In genomic region chr13:73070451-73070850, GRCh38 we compare ENCODE assay signal across 22 cellular contexts. TPM values are rescaled to one million over a fixed set of nuclear protein-coding genes. Genes with fewer than 3 reads are reported as not detected.
A peak's percentile ranks its signal among the peaks of the same experiment; 100 is the strongest.
DNase-seq lines count a peak whose midpoint lies in the region; ATAC-seq and TF ChIP-seq lines count a peak whose summit lies in the region.
"Had no signal": no experiment of that assay in that cellular context is flagged by ENCODE, and none has a peak within 500 bp of the region (broad histone marks: within the 10 kb centered on the region; RNA-seq: fewer than 3 reads in every experiment).

No MANE protein-coding gene starts in this region.

- peaks cover 65% of the 10 kb centered on the region for H3K4me1 ChIP-seq in foreskin keratinocyte
- peaks cover 0 to 5% of the 10 kb centered on the region in 2 donors for H3K4me1 ChIP-seq in muscle layer of duodenum (ENCODE audit: control insufficient read depth in 1 of 2, insufficient read depth in 2 of 2, low read length in 2 of 2)

- peak overlapping the region; percentile 17 for H3K27ac ChIP-seq in foreskin keratinocyte
- H3K27ac ChIP-seq in muscle layer of duodenum (ENCODE audit: low read length): peak overlapping the region; percentile 27
- H3K27ac ChIP-seq: RWPE1, SJCRH30 had no signal

- peak overlapping the region in 1 of 2 donors; percentile 35 for H3K4me3 ChIP-seq in muscle layer of duodenum (ENCODE audit: low read depth in 1 of 2, low read length in 2 of 2)
- H3K4me3 ChIP-seq: SJCRH30 had no signal

- peaks cover 5% of the 10 kb centered on the region for H3K27me3 Mint-ChIP-seq in WTC11 (ENCODE audit: low read depth)
- no peaks in the 10 kb centered on the region for H3K27me3 Mint-ChIP-seq in type B pancreatic cell
- H3K27me3 Mint-ChIP-seq: IgD-negative memory B cell had no signal

- no peaks in the 10 kb centered on the region for H3K9me3 ChIP-seq in muscle layer of duodenum (ENCODE audit: control insufficient read depth in 1 of 2, low read length in 2 of 2)
- H3K9me3 ChIP-seq: SJCRH30 had no signal

- H3K27me3 ChIP-seq in foreskin keratinocyte: no peaks in the 10 kb centered on the region
- no peaks in the 10 kb centered on the region for H3K27me3 ChIP-seq in muscle layer of duodenum (ENCODE audit: low read depth, low read length)
- H3K27me3 ChIP-seq: SJCRH30 had no signal

- no peaks in the 10 kb centered on the region for H3K9me3 Mint-ChIP-seq in WTC11
- no peaks in the 10 kb centered on the region for H3K9me3 Mint-ChIP-seq in type B pancreatic cell
- H3K9me3 Mint-ChIP-seq: CD4-positive, CD25-positive, alpha-beta regulatory T cell; IgD-negative memory B cell had no signal

- H3K36me3 ChIP-seq in muscle layer of duodenum (ENCODE audit: control insufficient read depth in 1 of 2, insufficient read depth in 2 of 2, low read length in 2 of 2): no peaks in the 10 kb centered on the region

- H3K4me3 Mint-ChIP-seq in WTC11 (no peak overlapping the region), type B pancreatic cell (peak overlapping the region; percentile 79)
- H3K4me3 Mint-ChIP-seq: B cell; CD4-positive, CD25-positive, alpha-beta regulatory T cell; IgD-negative memory B cell had no signal

- POLR2A ChIA-PET in WTC11 (lab: Charles Lee): no interaction called here

- H3K27ac Mint-ChIP-seq in WTC11: no peak overlapping the region
- peak overlapping the region; percentile 76 for H3K27ac Mint-ChIP-seq in type B pancreatic cell
- H3K27ac Mint-ChIP-seq: B cell; CD4-positive, CD25-positive, alpha-beta regulatory T cell; IgD-negative memory B cell had no signal

- no peaks in the 10 kb centered on the region for H3K36me3 Mint-ChIP-seq in WTC11
- peaks cover 57% of the 10 kb centered on the region for H3K36me3 Mint-ChIP-seq in type B pancreatic cell
- H3K36me3 Mint-ChIP-seq: CD4-positive, CD25-positive, alpha-beta regulatory T cell; IgD-negative memory B cell had no signal

- CTCF ChIA-PET in WTC11 (lab: Charles Lee): no interaction called here

- ATAC-seq in WTC11 (peak; percentile 29; the same call in 1 of the 2 replicates), foreskin keratinocyte (peak; percentile 6), GM18511 (IDR thresholded peaks at IDR 0.05; ENCODE audit: unreplicated experiment) (no peak)

- TF ChIP-seq CTCF in WTC11 (IDR thresholded peaks at IDR 0.05) (no peak), foreskin keratinocyte (conservative IDR thresholded peaks at IDR 0.05) (no peak), type B pancreatic cell (conservative IDR thresholded peaks at IDR 0.05) (no peak)

- H3K4me1 Mint-ChIP-seq in WTC11 (peaks cover 53% of the 10 kb centered on the region), type B pancreatic cell (ENCODE audit: unreplicated experiment) (peaks cover 23% of the 10 kb centered on the region)
- H3K4me1 Mint-ChIP-seq: B cell, IgD-negative memory B cell had no signal

- DNase-seq in WTC11 (ENCODE audit: low spot score) (no peak), foreskin keratinocyte (no peak), type B pancreatic cell (ENCODE audit: extremely low spot score, unreplicated experiment) (no peak), NCI-H1436 (lab: John Stamatoyannopoulos, UW) (no peak), OCI-M2 (lab: John Stamatoyannopoulos, UW; ENCODE audit: unreplicated experiment) (no peak)
- DNase-seq in stimulated activated naive CD4-positive, alpha-beta T cell (lab: John Stamatoyannopoulos, UW): no peak
- DNase-seq: CD4-positive, CD25-positive, alpha-beta regulatory T cell; DMS53; H7; MV-4-11; NCI-H1417 treated with DMSO at 0.1 percent for 48 hours; NCI-H2029; NCI-H2171; NCI-H446 treated with DMSO at 0.1 percent for 48 hours; NCI-H748 treated with DMSO at 0.1 percent for 48 hours; OCI-M1; SJCRH30 had no signal

TF ChIP-seq in WTC11, 78 proteins besides CTCF, POLR2A, EP300 and RAD21 (continues in another document):
- no peak for TF ChIP-seq ZNF263 (CRISPR knock-in tag; IDR thresholded peaks at IDR 0.05; ENCODE audit: low read depth)
- no peak for TF ChIP-seq ELF4 (CRISPR knock-in tag; IDR thresholded peaks at IDR 0.05; ENCODE audit: low read depth)
- no peak for TF ChIP-seq E2F1 (CRISPR knock-in tag; IDR thresholded peaks at IDR 0.05)
- no peak for TF ChIP-seq IRF1 (CRISPR knock-in tag; IDR thresholded peaks at IDR 0.05)
- TF ChIP-seq CREM (CRISPR knock-in tag; IDR thresholded peaks at IDR 0.05): no peak
- TF ChIP-seq ZNF232 (CRISPR knock-in tag; IDR thresholded peaks at IDR 0.05): no peak
- TF ChIP-seq ZSCAN18 (CRISPR knock-in tag; IDR thresholded peaks at IDR 0.05): no peak
- TF ChIP-seq ZBTB43 (CRISPR knock-in tag; IDR thresholded peaks at IDR 0.05): no peak
- TF ChIP-seq CDX4 (CRISPR knock-in tag; IDR thresholded peaks at IDR 0.05; ENCODE audit: borderline replicate concordance): no peak
- TF ChIP-seq AR (CRISPR knock-in tag; IDR thresholded peaks at IDR 0.05): no peak

RNA-seq across cellular contexts. Expression of gene KLF5, which starts 11.6 kb away (rescaled TPM):
- 2.3 to 3.0 TPM (median 2.4 TPM) in 3 replicates for total RNA-seq in WTC11 (2021)
- total RNA-seq in foreskin keratinocyte: 75.7 and 85.3 TPM in 2 replicates
- polyA plus RNA-seq in foreskin keratinocyte: 31.6 and 39.7 TPM in 2 replicates
- total RNA-seq in type B pancreatic cell (ENCODE audit: low replicate concordance): 189 and 632 TPM in 2 replicates
- polyA plus RNA-seq: IgD-negative memory B cell had no signal

Comparison
In these comparisons a context has a peak if more than half of its experiments do, and no peak if none do; other contexts are left out.
1. RNA of gene KLF5, which starts 11.6 kb away (total RNA-seq): 189 to 632 TPM in type B pancreatic cell and 75.7 to 85.3 TPM in foreskin keratinocyte; 2.3 to 3.0 TPM in WTC11; every median in the first group is over 10 times any median in the second.